8 cellular contexts compared by ENCODE assay signal in genomic region chr7:131538071-131538790, GRCh38. TPM values are rescaled to one million over a fixed set of nuclear protein-coding genes. Genes with fewer than 3 reads are reported as not detected.
DNase-seq lines count a peak whose midpoint lies in the region; ATAC-seq, FAIRE-seq and TF ChIP-seq lines count a peak whose summit lies in the region.
"Had no signal": no experiment of that assay in that cellular context is flagged by ENCODE, and none has a peak within 500 bp of the region (broad histone marks: within the 10 kb centered on the region; RNA-seq: fewer than 3 reads in every experiment).

No MANE protein-coding gene starts in this region.

- TF ChIP-seq CTCF in lower lobe of right lung (IDR thresholded peaks at IDR 0.05), result no peak

- TF ChIP-seq EP300 in Ishikawa (IDR thresholded peaks at IDR 0.05; ENCODE audit: borderline replicate concordance), result peak; percentile 98

- H3K36me3 ChIP-seq in lower lobe of right lung, result no peaks in the 10 kb centered on the region
- no peaks in the 10 kb centered on the region for H3K36me3 ChIP-seq in effector memory CD4-positive, alpha-beta T cell (ENCODE audit: control insufficient read depth, insufficient read depth, low read length)

- H3K4me3 ChIP-seq in lower lobe of right lung, result no peak overlapping the region
- H3K4me3 ChIP-seq in effector memory CD4-positive, alpha-beta T cell (ENCODE audit: insufficient read depth, low read depth, low read length, poor library complexity, severe bottlenecking), result no peak overlapping the region

- peaks cover 39% of the 10 kb centered on the region for H3K4me1 ChIP-seq in lower lobe of right lung
- no peaks in the 10 kb centered on the region for H3K4me1 ChIP-seq in effector memory CD4-positive, alpha-beta T cell (ENCODE audit: control insufficient read depth, insufficient read depth, low read length, poor library complexity, severe bottlenecking)

- no peak for TF ChIP-seq POLR2A in erythroblast (IDR thresholded peaks at IDR 0.05; ENCODE audit: low read length)

- ATAC-seq in lower lobe of right lung, result peak in 1 of 2 donors; percentile 34
- ATAC-seq in HG02759 (IDR thresholded peaks at IDR 0.05; ENCODE audit: unreplicated experiment), result no peak

- no peaks in the 10 kb centered on the region for H3K27me3 ChIP-seq in lower lobe of right lung (ENCODE audit: low read depth)
- H3K27me3 ChIP-seq in effector memory CD4-positive, alpha-beta T cell (replicated peaks; ENCODE audit: control insufficient read depth, insufficient read depth, low read length, poor library complexity, severe bottlenecking), result no peaks in the 10 kb centered on the region

- DNase-seq in dedifferentiated amniotic fluid mesenchymal stem cell (ENCODE audit: extremely low spot score) (peak; percentile 34), lower lobe of right lung (no peak), urothelium cell line (ENCODE audit: low spot score) (peak; percentile 81), erythroblast (lab: John Stamatoyannopoulos, UW) (no peak)
- no peak for DNase-seq in effector memory CD4-positive, alpha-beta T cell
- DNase-seq: NCI-H2029 treated with DMSO at 0.1 percent for 48 hours had no signal

- TF ChIP-seq RAD21 in Ishikawa (IDR thresholded peaks at IDR 0.05; ENCODE audit: low read depth), result peak; percentile 12

- intact Hi-C loops in lower lobe of right lung (cut with DNase I), result no loop called here

- FAIRE-seq in urothelium cell line (lab: Jason Lieb, UNC), result no peak

- H3K27ac ChIP-seq in lower lobe of right lung, result peak overlapping the region; percentile 41
- H3K27ac ChIP-seq in effector memory CD4-positive, alpha-beta T cell (ENCODE audit: insufficient read depth, low read length, poor library complexity, severe bottlenecking), result no peak overlapping the region

- H3K9me3 ChIP-seq in lower lobe of right lung, result no peaks in the 10 kb centered on the region
- H3K9me3 ChIP-seq in effector memory CD4-positive, alpha-beta T cell (ENCODE audit: control insufficient read depth, low read length), result no peaks in the 10 kb centered on the region

TF ChIP-seq in Ishikawa, 13 proteins besides CTCF, POLR2A, EP300 and RAD21:
- 0 out of 2 replicates have a peak, but pooled peaks have one; percentile 10 for TF ChIP-seq USF1 (IDR thresholded peaks at IDR 0.05)
- TF ChIP-seq YY1 (IDR thresholded peaks at IDR 0.05; ENCODE audit: low read depth), result no peak
- peak; percentile 98 for TF ChIP-seq TCF12 (IDR thresholded peaks at IDR 0.05; ENCODE audit: low read depth)
- no peak for TF ChIP-seq CREB1 (IDR thresholded peaks at IDR 0.05; ENCODE audit: low read depth)
- no peak for TF ChIP-seq TAF1 (IDR thresholded peaks at IDR 0.05; ENCODE audit: low read depth)
- TF ChIP-seq EGR1 (IDR thresholded peaks at IDR 0.05), result no peak
- no peak for TF ChIP-seq REST (IDR thresholded peaks at IDR 0.05; ENCODE audit: low read depth)
- peak; percentile 99 for TF ChIP-seq TEAD4 (IDR thresholded peaks at IDR 0.05)
- TF ChIP-seq ZBTB7A (IDR thresholded peaks at IDR 0.05; ENCODE audit: low read depth), result peak; percentile 82
- peak; percentile 47; the same call in 1 of the 2 replicates for TF ChIP-seq CEBPB (IDR thresholded peaks at IDR 0.05)
- TF ChIP-seq NFIC (IDR thresholded peaks at IDR 0.05), result peak; percentile 45
- TF ChIP-seq FOXM1 (IDR thresholded peaks at IDR 0.05; ENCODE audit: borderline replicate concordance, low read depth), result peak; percentile 94
- peak; percentile 8; the same call in 1 of the 2 replicates for TF ChIP-seq MAX (IDR thresholded peaks at IDR 0.05)

RNA-seq across cellular contexts. Expression of gene PODXL, which starts 18.2 kb away (rescaled TPM):
- 116 TPM for total RNA-seq in lower lobe of right lung

Comparison
In these comparisons a context has a peak if more than half of its experiments do, and no peak if none do; other contexts are left out.
1. DNase-seq: peak in dedifferentiated amniotic fluid mesenchymal stem cell (single experiment) and urothelium cell line (single experiment); none in lower lobe of right lung (single experiment), erythroblast (0 of 2) and effector memory CD4-positive, alpha-beta T cell (0 of 3).